ENCODE assay signal across 33 cellular contexts in genomic region chr11:1031121-1031899, GRCh38. TPM values are rescaled to one million over a fixed set of nuclear protein-coding genes. Genes with fewer than 3 reads are reported as not detected.
"Had no signal": no experiment of that assay in that cellular context is flagged by ENCODE, and none has a peak within 500 bp of the region (broad histone marks: within the 10 kb centered on the region; RNA-seq: fewer than 3 reads in every experiment).

No MANE protein-coding gene starts in this region.

- H3K27me3 ChIP-seq: hepatocyte, pancreas, uterus had no signal

- H3K4me3 Mint-ChIP-seq: mesothelial cell of epicardium; naive B cell; natural killer cell; nephron progenitor cell; stimulated activated effector memory CD8-positive, alpha-beta T cell treated with anti-CD3 and anti-CD28 coated beads, Interleukin-12 subunit alpha, Interleukin-12 subunit beta, amount 100 ng/mL, for 72 hours; stimulated activated naive CD8-positive, alpha-beta T cell treated with anti-CD3 and anti-CD28 coated beads, Interleukin-15, Interleukin-2, amounts not matched to agents 100 ng/mL and 50 ng/mL, for 24 hours; type B pancreatic cell had no signal

- H3K79me2 ChIP-seq: hepatocyte had no signal

- H3K36me3 Mint-ChIP-seq: mesothelial cell of epicardium; naive B cell; natural killer cell; stimulated activated effector memory CD8-positive, alpha-beta T cell treated with anti-CD3 and anti-CD28 coated beads, Interleukin-12 subunit alpha, Interleukin-12 subunit beta, amount 100 ng/mL, for 72 hours; type B pancreatic cell had no signal

- ATAC-seq: pancreas; right cardiac atrium; stimulated activated effector memory CD8-positive, alpha-beta T cell treated with anti-CD3 and anti-CD28 coated beads, Interleukin-12 subunit alpha, Interleukin-12 subunit beta, amount 100 ng/mL, for 72 hours had no signal

- H3K9me3 Mint-ChIP-seq: mesothelial cell of epicardium; natural killer cell; nephron progenitor cell; stimulated activated effector memory CD8-positive, alpha-beta T cell treated with anti-CD3 and anti-CD28 coated beads, Interleukin-12 subunit alpha, Interleukin-12 subunit beta, amount 100 ng/mL, for 72 hours; stimulated activated naive CD8-positive, alpha-beta T cell treated with anti-CD3 and anti-CD28 coated beads, Interleukin-15, Interleukin-2, amounts not matched to agents 100 ng/mL and 50 ng/mL, for 24 hours; type B pancreatic cell had no signal

- H3K27me3 Mint-ChIP-seq: naive B cell; stimulated activated naive CD8-positive, alpha-beta T cell treated with anti-CD3 and anti-CD28 coated beads, Interleukin-15, Interleukin-2, amounts not matched to agents 100 ng/mL and 50 ng/mL, for 24 hours; type B pancreatic cell had no signal

- H3K27ac ChIP-seq: hepatocyte, left ventricle myocardium inferior, pancreas, prostate gland, sigmoid colon, spleen, suprapubic skin, thoracic aorta, tibial artery, uterus had no signal

- H3K27ac Mint-ChIP-seq: mesothelial cell of epicardium; natural killer cell; nephron progenitor cell; stimulated activated effector memory CD8-positive, alpha-beta T cell treated with anti-CD3 and anti-CD28 coated beads, Interleukin-12 subunit alpha, Interleukin-12 subunit beta, amount 100 ng/mL, for 72 hours; stimulated activated naive CD8-positive, alpha-beta T cell treated with anti-CD3 and anti-CD28 coated beads, Interleukin-15, Interleukin-2, amounts not matched to agents 100 ng/mL and 50 ng/mL, for 24 hours; type B pancreatic cell had no signal

- DNase-seq: islet precursor cell; left ventricle myocardium inferior; mesendoderm; naive B cell; natural killer cell; nephron progenitor cell; nucleus accumbens; posterior cingulate gyrus; retina; sigmoid colon; small intestine; spleen; stimulated activated CD4-positive, alpha-beta T cell treated with anti-CD3 and anti-CD28 coated beads, Interleukin-4, amount 100 ng/mL, for 24 hours; stimulated activated naive CD4-positive, alpha-beta T cell; tibial artery; uterus had no signal

- H3K4me3 ChIP-seq: hepatocyte, left ventricle myocardium inferior, lung, pancreas, prostate gland, sigmoid colon, spleen, suprapubic skin, thoracic aorta, tibial artery, uterus had no signal

- H3K9me3 ChIP-seq: left ventricle myocardium inferior, pancreas, prostate gland, sigmoid colon, spleen, suprapubic skin, thoracic aorta, tibial artery, uterus had no signal

- H3K4me1 Mint-ChIP-seq: mesothelial cell of epicardium; stimulated activated effector memory CD8-positive, alpha-beta T cell treated with anti-CD3 and anti-CD28 coated beads, Interleukin-12 subunit alpha, Interleukin-12 subunit beta, amount 100 ng/mL, for 72 hours had no signal

- H3K36me3 ChIP-seq: left ventricle myocardium inferior, pancreas, prostate gland, sigmoid colon, suprapubic skin, thoracic aorta, tibial artery, uterus had no signal

- H3K4me1 ChIP-seq: left ventricle myocardium inferior, prostate gland, sigmoid colon, suprapubic skin, uterus had no signal

- H2AFZ ChIP-seq: hepatocyte had no signal

- H3K4me2 ChIP-seq: hepatocyte had no signal

RNA-seq across cellular contexts. Expression of gene MUC6, which starts 5.2 kb away (rescaled TPM):
- total RNA-seq: hepatocyte, kidney epithelial cell, left ventricle myocardium inferior, lower leg skin, mesothelial cell of epicardium, natural killer cell, osteoblast, right cardiac atrium, sigmoid colon, subcutaneous adipose tissue, ureter had no signal
- polyA plus RNA-seq: hepatocyte had no signal

RNA-seq across cellular contexts. Expression of gene MUC2, which starts 43.4 kb away (rescaled TPM):
- total RNA-seq: kidney epithelial cell, mononuclear cell, natural killer cell, osteoblast, thoracic aorta had no signal
